Comparison of ENCODE assay signal across 14 cellular contexts in genomic region chrX:123361371-123361770, GRCh38.
"Had no signal": no experiment of that assay in that cellular context is flagged by ENCODE, and none has a peak within 500 bp of the region (broad histone marks: within the 10 kb centered on the region; RNA-seq: fewer than 3 reads in every experiment).

No MANE protein-coding gene starts in this region.

- H3K4me1 ChIP-seq: breast epithelium, esophagus squamous epithelium, left ventricle myocardium inferior, upper lobe of left lung had no signal

- H3K4me3 ChIP-seq: breast epithelium, dorsolateral prefrontal cortex, esophagus squamous epithelium, left ventricle myocardium inferior, upper lobe of left lung had no signal

- H3K27ac ChIP-seq: breast epithelium, dorsolateral prefrontal cortex, esophagus squamous epithelium, left ventricle myocardium inferior, upper lobe of left lung, VCaP had no signal

- H3K9me3 ChIP-seq: breast epithelium, esophagus squamous epithelium, left ventricle myocardium inferior, upper lobe of left lung had no signal

- H3K36me3 ChIP-seq: breast epithelium, esophagus squamous epithelium, left ventricle myocardium inferior, upper lobe of left lung had no signal

- DNase-seq: activated CD4-positive, alpha-beta T cell treated with anti-CD3 and anti-CD28 coated beads for 48 hours; activated naive CD4-positive, alpha-beta T cell treated with anti-CD3 and anti-CD28 coated beads, Interleukin-2, amount 50 U/mL, for 16 hours; amniotic stem cell; dorsolateral prefrontal cortex; esophagus squamous epithelium; foreskin fibroblast; head of caudate nucleus; islet precursor cell; left ventricle myocardium inferior; stimulated activated CD4-positive, alpha-beta T cell treated with anti-CD3 and anti-CD28 coated beads, Interleukin-15, amount 100 ng/mL, for 24 hours; stimulated activated CD4-positive, alpha-beta T cell treated with anti-CD3 and anti-CD28 coated beads, Interleukin-4, amount 100 ng/mL, for 24 hours had no signal

- H3K27me3 ChIP-seq: esophagus squamous epithelium, upper lobe of left lung had no signal
